In genomic region chr6:90274481-90275030, GRCh38 we compare ENCODE assay signal across 9 cellular contexts.
A peak's percentile ranks its signal among the peaks of the same experiment; 100 is the strongest.
DNase-seq lines count a peak whose midpoint lies in the region; ATAC-seq and TF ChIP-seq lines count a peak whose summit lies in the region.
"Had no signal": no experiment of that assay in that cellular context is flagged by ENCODE, and none has a peak within 500 bp of the region (broad histone marks: within the 10 kb centered on the region; RNA-seq: fewer than 3 reads in every experiment).

No MANE protein-coding gene starts in this region.

- DNase-seq in activated CD4-positive, alpha-beta T cell treated with anti-CD3 and anti-CD28 coated beads for 1 hour, result peak; percentile 87
- DNase-seq in central memory CD4-positive, alpha-beta T cell, result peak; percentile 98
- DNase-seq in stimulated activated CD4-positive, alpha-beta T cell treated with anti-CD3 and anti-CD28 coated beads, Interleukin-4, amount 100 ng/mL, for 48 hours (ENCODE audit: low read depth in 2 of 2), result peak; percentile 73 to 86
- DNase-seq in DMS53 (lab: John Stamatoyannopoulos, UW), result no peak
- no peak for DNase-seq in nucleus accumbens (lab: John Stamatoyannopoulos, UW)
- no peak for DNase-seq in hippocampal formation (lab: John Stamatoyannopoulos, UW)

- no peak for ATAC-seq in GM19463 (IDR thresholded peaks at IDR 0.05; ENCODE audit: unreplicated experiment)
- ATAC-seq: body of pancreas had no signal

- H3K4me3 ChIP-seq in GM12875 (ENCODE audit: low read depth, low read length), result no peak overlapping the region
- H3K4me3 ChIP-seq: body of pancreas had no signal

- 0 out of 2 replicates have a peak, but pooled peaks have one; percentile 4 for TF ChIP-seq CTCF in GM12875 (IDR thresholded peaks at IDR 0.05; ENCODE audit: borderline replicate concordance, insufficient read depth, low read depth, low read length)

Comparison
In these comparisons a context has a peak if more than half of its experiments do, and no peak if none do; other contexts are left out.
1. DNase-seq: peak in activated CD4-positive, alpha-beta T cell treated with anti-CD3 and anti-CD28 coated beads for 1 hour (single experiment), central memory CD4-positive, alpha-beta T cell (single experiment) and stimulated activated CD4-positive, alpha-beta T cell treated with anti-CD3 and anti-CD28 coated beads, Interleukin-4, amount 100 ng/mL, for 48 hours (2 of 2); none in DMS53 (single experiment), nucleus accumbens (0 of 56) and hippocampal formation (0 of 2).